In the genomic region with DNA sequence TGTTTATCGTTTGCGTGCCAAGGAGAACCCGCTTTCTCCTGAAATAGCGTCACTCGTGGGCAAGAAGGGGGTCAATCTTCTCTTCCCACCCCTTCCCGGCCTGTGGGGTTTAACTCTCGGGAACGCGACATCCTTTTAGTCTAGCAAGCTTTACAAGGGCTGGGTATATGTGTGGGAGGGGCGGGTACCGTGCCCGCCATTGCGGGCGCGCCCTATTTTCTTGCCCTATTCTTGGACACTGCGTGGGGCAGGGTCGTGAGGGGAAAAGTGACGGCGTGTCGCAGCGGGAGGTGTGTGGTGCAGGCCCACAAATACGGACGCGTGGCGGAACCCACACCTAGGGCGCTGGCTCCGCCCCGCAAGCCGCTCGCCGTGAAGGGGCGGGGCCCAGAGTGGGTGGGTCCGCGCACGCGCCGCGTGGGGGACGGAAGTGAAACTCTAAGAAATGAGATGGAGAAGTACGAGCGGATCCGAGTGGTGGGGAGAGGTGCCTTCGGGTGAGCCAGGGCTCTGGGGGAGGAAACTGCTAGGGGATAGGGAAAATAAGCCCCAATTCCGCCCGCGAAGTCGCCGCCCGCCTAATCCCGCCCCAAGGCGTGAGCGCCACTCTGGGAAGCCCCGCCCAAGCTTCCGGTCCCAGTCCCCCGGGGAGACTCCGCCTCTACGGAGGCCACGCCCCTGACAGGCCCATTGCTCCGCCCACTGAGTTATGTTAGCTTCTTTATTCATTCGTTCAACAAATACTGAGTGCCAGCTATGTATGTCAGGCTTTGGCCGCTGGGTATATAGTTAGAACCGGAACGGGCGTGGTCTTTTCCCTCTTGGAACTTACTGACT, we compare ENCODE assay signal across 8 cellular contexts. TPM values are rescaled to one million over a fixed set of nuclear protein-coding genes. Genes with fewer than 3 reads are reported as not detected.
DNase-seq lines count a peak whose midpoint lies in the region; ATAC-seq, FAIRE-seq and TF ChIP-seq lines count a peak whose summit lies in the region.

TSS of gene NEK8 (plus strand) at position 425 of the 837 bp plus-strand sequence. CDS start at position 451, 26 bp downstream.

- DNase-seq in GM12891 (ENCODE audit: insufficient read length, low spot score) (peak; percentile 70), NCI-H146 (lab: John Stamatoyannopoulos, UW) (peak; percentile 88), T-cell (peak; percentile 89 to 99 (median 95)), amniotic epithelial cell (ENCODE audit: low read depth) (peak; percentile 87), left cardiac atrium (peak; percentile 95), posterior vena cava (ENCODE audit: low spot score) (peak; percentile 99), type B pancreatic cell (ENCODE audit: extremely low spot score, unreplicated experiment) (peak; percentile 96)

- no peak for TF ChIP-seq CTCF in type B pancreatic cell (conservative IDR thresholded peaks at IDR 0.05)

- peak within 1 kb of the TSS; percentile 93 to 100 (median 95) for H3K4me3 Mint-ChIP-seq in T-cell
- H3K4me3 Mint-ChIP-seq in type B pancreatic cell, result peak within 1 kb of the TSS; percentile 96

- H3K4me1 Mint-ChIP-seq in T-cell, result peaks cover 33 to 52% (median 40%) of the 10 kb centered on the region in 3 donors
- peaks cover 27% of the 10 kb centered on the region for H3K4me1 Mint-ChIP-seq in type B pancreatic cell (ENCODE audit: unreplicated experiment)

- CTCF ChIA-PET in T-cell (lab: Charles Lee), result interaction anchor here (0.5 to 4.2 kb wide), 20 partner anchors 9 to 1453 kb away, joined by 3 to 197 read pairs (median 4); partner anchors contain the start of genes FAM222B (in 1 of the 2), PHF12 (in 1 of the 2), RPL23A (in 1 of the 2) and TRAF4 (in 1 of the 2)

- H3K9me3 Mint-ChIP-seq in T-cell (no peaks in the 10 kb centered on the region), type B pancreatic cell (peaks cover 4% of the 10 kb centered on the region)

- H3K36me3 Mint-ChIP-seq in T-cell, result peaks cover 8% of the 10 kb centered on the region
- peaks cover 13% of the 10 kb centered on the region for H3K36me3 Mint-ChIP-seq in type B pancreatic cell

- peak; percentile 39 for ATAC-seq in HG02763 (IDR thresholded peaks at IDR 0.05; ENCODE audit: unreplicated experiment)
- ATAC-seq in T-cell (replicated peaks in 1 of 4), result peak; percentile 71 to 75 (median 72)
- ATAC-seq in left cardiac atrium, result peak; percentile 75 to 80

- FAIRE-seq in GM12891 (lab: Jason Lieb, UNC), result no peak

- POLR2A ChIA-PET in T-cell (lab: Charles Lee), result interaction anchor here (1.0 to 1.5 kb wide), 5 partner anchors 9 to 22 kb away, joined by 3 to 4 read pairs (median 3); no protein-coding TSS in a partner anchor

- intact Hi-C loops in left cardiac atrium (cut with DNase I) (loop anchor here in 1 of 2 donors (5.0 kb wide), 1 partner anchor 219 kb away; no protein-coding TSS in a partner anchor), posterior vena cava (cut with DNase I) (loop anchor here (5.0 kb wide), 2 partner anchors 179 to 219 kb away; no protein-coding TSS in a partner anchor)

- H3K27me3 Mint-ChIP-seq in T-cell (no peaks in the 10 kb centered on the region), type B pancreatic cell (no peaks in the 10 kb centered on the region)

- peak; percentile 49; the same call in 1 of the 2 replicates for TF ChIP-seq POLR2A in GM12891 (IDR thresholded peaks at IDR 0.05; ENCODE audit: low read depth, low read length)

- H3K27ac Mint-ChIP-seq in T-cell, result peak within 1 kb of the TSS; percentile 96 to 99
- peak within 1 kb of the TSS; percentile 100 for H3K27ac Mint-ChIP-seq in type B pancreatic cell

TF ChIP-seq in GM12891, 5 proteins besides CTCF, POLR2A, EP300 and RAD21:
- TF ChIP-seq TAF1 (IDR thresholded peaks at IDR 0.05; ENCODE audit: low read depth, low read length) (peak; percentile 57), POU2F2 (IDR thresholded peaks at IDR 0.05; ENCODE audit: low read depth, low read length) (peak; percentile 52; the same call in 1 of the 2 replicates), SPI1 (IDR thresholded peaks at IDR 0.05; ENCODE audit: low read depth, low read length) (peak; percentile 96), PAX5 (IDR thresholded peaks at IDR 0.05; ENCODE audit: insufficient read depth, low read length, severe bottlenecking) (no peak), POLR2AphosphoS5 (IDR thresholded peaks at IDR 0.05; ENCODE audit: low read depth, low read length) (0 out of 2 replicates have a peak, but pooled peaks have one; percentile 14)
TF ChIP-seq in GM12891: peak in this region for 4.

RNA-seq across cellular contexts. Expression of gene NEK8, which starts in this region (rescaled TPM):
- polyA plus RNA-seq in GM12891 (2012; ENCODE audit: low read depth, missing spikeins), result 7.2 TPM
- total RNA-seq in T-cell (10 to 100 TPM in 3 of 5 donors, 1 to 10 TPM in 2; 7.7 to 13.6 (median 12.7) TPM), left cardiac atrium (1 to 10 TPM in 1 of 2 donors, under 1 TPM in 1; 0.85 to 1.3 TPM), posterior vena cava (1 to 10 TPM; 2.3 TPM), type B pancreatic cell (ENCODE audit: low replicate concordance) (8.7 and 9.5 TPM in 2 replicates)

Comparison
In these comparisons a context has a peak if more than half of its experiments do, and no peak if none do; other contexts are left out.
1. Peak in every context shown above with its lines: DNase-seq and ATAC-seq.